Comparison of ENCODE assay signal across 20 cellular contexts in genomic region chr1:186812560-186812959, GRCh38. TPM values are rescaled to one million over a fixed set of nuclear protein-coding genes. Genes with fewer than 3 reads are reported as not detected.
DNase-seq lines count a peak whose midpoint lies in the region; TF ChIP-seq lines count a peak whose summit lies in the region.
"Had no signal": no experiment of that assay in that cellular context is flagged by ENCODE, and none has a peak within 500 bp of the region (broad histone marks: within the 10 kb centered on the region; RNA-seq: fewer than 3 reads in every experiment).

No MANE protein-coding gene starts in this region.

- peaks cover 2% of the 10 kb centered on the region; the same call in 1 of the 2 replicates for H3K27me3 Mint-ChIP-seq in HFFc6 (ENCODE audit: insufficient read depth)
- peaks cover 3% of the 10 kb centered on the region for H3K27me3 Mint-ChIP-seq in activated T-helper 2 cell treated with anti-CD3 and anti-CD28 coated beads, Interferon-gamma antibody, Interleukin-2, Interleukin-4, amounts not matched to agents 10 μg/mL and 5 μg/mL and 100 μg/mL, durations not matched to agents 14 hours and 24 hours and 36 hours (ENCODE audit: low read depth)
- H3K27me3 Mint-ChIP-seq: CD8-positive, alpha-beta memory T cell; stimulated activated naive B cell treated with anti-CD40 and anti-IgM and Interleukin-4, amounts not matched to agents 10 μg/mL and 1 μg/mL and 100 μg/mL, for 72 hours had no signal

- H3K36me3 Mint-ChIP-seq in HFFc6 (ENCODE audit: low read depth) = no peaks in the 10 kb centered on the region
- no peaks in the 10 kb centered on the region for H3K36me3 Mint-ChIP-seq in activated T-helper 2 cell treated with anti-CD3 and anti-CD28 coated beads, Interferon-gamma antibody, Interleukin-2, Interleukin-4, amounts not matched to agents 10 μg/mL and 5 μg/mL and 100 μg/mL, durations not matched to agents 14 hours and 24 hours and 36 hours (ENCODE audit: low read depth)
- H3K36me3 Mint-ChIP-seq: CD8-positive, alpha-beta memory T cell; stimulated activated naive B cell treated with anti-CD40 and anti-IgM and Interleukin-4, amounts not matched to agents 10 μg/mL and 1 μg/mL and 100 μg/mL, for 72 hours had no signal

- POLR2A ChIA-PET in AG04449 (lab: Yijun Ruan, JAX) (no interaction called here), HEK293T (lab: Yijun Ruan, JAX) (no interaction called here)

- DNase-seq in AG04449 (ENCODE audit: low read depth, low spot score) (peak; percentile 96), HFFc6 (peak; percentile 4), cardiac fibroblast (ENCODE audit: low read depth in 2 of 2) (peak; percentile 55 to 95), kidney epithelial cell (ENCODE audit: low read depth) (peak; percentile 5), HEK293T (ENCODE audit: extremely low spot score) (no peak), NCI-H1436 treated with DMSO at 0.1 percent for 48 hours (lab: John Stamatoyannopoulos, UW) (no peak), COLO829 (ENCODE audit: low spot score) (no peak)
- DNase-seq in activated T-helper 2 cell treated with anti-CD3 and anti-CD28 coated beads, Interferon-gamma antibody, Interleukin-2, Interleukin-4, amounts not matched to agents 10 μg/mL and 5 μg/mL and 100 μg/mL, durations not matched to agents 14 hours and 24 hours and 36 hours (ENCODE audit: low spot score) = no peak
- DNase-seq: activated CD4-positive, alpha-beta T cell treated with anti-CD3 and anti-CD28 coated beads for 1 hour; CD8-positive, alpha-beta memory T cell; endodermal cell; NCI-H2171 treated with DMSO at 0.1 percent for 48 hours; Peyer's patch; retina; stimulated activated naive B cell treated with anti-CD40 and anti-IgM and Interleukin-4, amounts not matched to agents 10 μg/mL and 1 μg/mL and 100 μg/mL, for 72 hours; T1000; thyroid gland had no signal

- no peaks in the 10 kb centered on the region for H3K36me3 ChIP-seq in kidney epithelial cell (ENCODE audit: control insufficient read depth, insufficient read depth, low read length)
- H3K36me3 ChIP-seq: HAP-1, neutrophil, Peyer's patch, thyroid gland had no signal

- peak overlapping the region; percentile 15; the same call in 1 of the 2 replicates for H3K4me3 Mint-ChIP-seq in HFFc6
- H3K4me3 Mint-ChIP-seq in activated T-helper 2 cell treated with anti-CD3 and anti-CD28 coated beads, Interferon-gamma antibody, Interleukin-2, Interleukin-4, amounts not matched to agents 10 μg/mL and 5 μg/mL and 100 μg/mL, durations not matched to agents 14 hours and 24 hours and 36 hours (ENCODE audit: low read depth) = no peak overlapping the region
- H3K4me3 Mint-ChIP-seq: activated T-helper 1 cell treated with anti-CD3 and anti-CD28 coated beads, Interleukin-12 subunit alpha, Interleukin-12 subunit beta, Interleukin-2, Interleukin-4 antibody, amounts not matched to agents 30 ng/mL and 10 ng/mL and 1 ng/mL, durations not matched to agents 14 hours and 24 hours and 36 hours; CD8-positive, alpha-beta memory T cell; endodermal cell; stimulated activated naive B cell treated with anti-CD40 and anti-IgM and Interleukin-4, amounts not matched to agents 10 μg/mL and 1 μg/mL and 100 μg/mL, for 72 hours had no signal

- H3K9me3 Mint-ChIP-seq in HFFc6 = no peaks in the 10 kb centered on the region
- H3K9me3 Mint-ChIP-seq in activated T-helper 2 cell treated with anti-CD3 and anti-CD28 coated beads, Interferon-gamma antibody, Interleukin-2, Interleukin-4, amounts not matched to agents 10 μg/mL and 5 μg/mL and 100 μg/mL, durations not matched to agents 14 hours and 24 hours and 36 hours = no peaks in the 10 kb centered on the region
- H3K9me3 Mint-ChIP-seq: activated T-helper 1 cell treated with anti-CD3 and anti-CD28 coated beads, Interleukin-12 subunit alpha, Interleukin-12 subunit beta, Interleukin-2, Interleukin-4 antibody, amounts not matched to agents 30 ng/mL and 10 ng/mL and 1 ng/mL, durations not matched to agents 14 hours and 24 hours and 36 hours; endodermal cell; stimulated activated naive B cell treated with anti-CD40 and anti-IgM and Interleukin-4, amounts not matched to agents 10 μg/mL and 1 μg/mL and 100 μg/mL, for 72 hours had no signal

- 0 out of 2 replicates have a peak, but pooled peaks cover 6% of the 10 kb centered on the region for H3K4me1 Mint-ChIP-seq in HFFc6 (ENCODE audit: low read depth)
- peaks cover 13% of the 10 kb centered on the region for H3K4me1 Mint-ChIP-seq in activated T-helper 2 cell treated with anti-CD3 and anti-CD28 coated beads, Interferon-gamma antibody, Interleukin-2, Interleukin-4, amounts not matched to agents 10 μg/mL and 5 μg/mL and 100 μg/mL, durations not matched to agents 14 hours and 24 hours and 36 hours (ENCODE audit: low read depth)
- H3K4me1 Mint-ChIP-seq: CD8-positive, alpha-beta memory T cell; endodermal cell; stimulated activated naive B cell treated with anti-CD40 and anti-IgM and Interleukin-4, amounts not matched to agents 10 μg/mL and 1 μg/mL and 100 μg/mL, for 72 hours had no signal

- no peak overlapping the region for H3K27ac Mint-ChIP-seq in HFFc6
- no peak overlapping the region for H3K27ac Mint-ChIP-seq in activated T-helper 2 cell treated with anti-CD3 and anti-CD28 coated beads, Interferon-gamma antibody, Interleukin-2, Interleukin-4, amounts not matched to agents 10 μg/mL and 5 μg/mL and 100 μg/mL, durations not matched to agents 14 hours and 24 hours and 36 hours
- H3K27ac Mint-ChIP-seq: activated T-helper 1 cell treated with anti-CD3 and anti-CD28 coated beads, Interleukin-12 subunit alpha, Interleukin-12 subunit beta, Interleukin-2, Interleukin-4 antibody, amounts not matched to agents 30 ng/mL and 10 ng/mL and 1 ng/mL, durations not matched to agents 14 hours and 24 hours and 36 hours; CD8-positive, alpha-beta memory T cell; endodermal cell; stimulated activated naive B cell treated with anti-CD40 and anti-IgM and Interleukin-4, amounts not matched to agents 10 μg/mL and 1 μg/mL and 100 μg/mL, for 72 hours had no signal

- intact Hi-C loops in activated T-helper 2 cell treated with anti-CD3 and anti-CD28 coated beads, Interferon-gamma antibody, Interleukin-2, Interleukin-4, amounts not matched to agents 10 μg/mL and 5 μg/mL and 100 μg/mL, durations not matched to agents 14 hours and 24 hours and 36 hours (cut with micrococcal nuclease) = loop anchor here (2.0 to 5.0 kb wide), 2 partner anchors 52 to 75 kb away; no protein-coding TSS in a partner anchor

- H3K27me3 ChIP-seq in kidney epithelial cell (ENCODE audit: control insufficient read depth, insufficient read depth, low read length) = no peaks in the 10 kb centered on the region
- H3K27me3 ChIP-seq: neutrophil, Peyer's patch, thyroid gland had no signal

- CTCF ChIA-PET in AG04449 (lab: Yijun Ruan, JAX) = interaction anchor here (0.7 kb wide), 1 partner anchor 174 kb away, joined by 3 read pairs; no protein-coding TSS in a partner anchor
- CTCF ChIA-PET in HEK293T (lab: Yijun Ruan, JAX) = no interaction called here

- H3K4me3 ChIP-seq in AG04449 (ENCODE audit: low read depth, low read length) (no peak overlapping the region; the same call in 1 of the 2 replicates), cardiac fibroblast (replicated peaks in 1 of 2; ENCODE audit: low read depth in 2 of 2, low read length in 2 of 2) (no peak overlapping the region), kidney epithelial cell (ENCODE audit: low read depth, low read length) (no peak overlapping the region)
- H3K4me3 ChIP-seq: HAP-1, Peyer's patch, thyroid gland had no signal

- TF ChIP-seq CTCF in AG04449 (IDR thresholded peaks at IDR 0.05; ENCODE audit: insufficient read depth, low read length, missing control alignments) = no peak
- no peak for TF ChIP-seq CTCF in HFFc6 (IDR thresholded peaks at IDR 0.05)
- no peak for TF ChIP-seq CTCF in cardiac fibroblast (IDR thresholded peaks at IDR 0.05; ENCODE audit: low read depth, low read length)
- no peak for TF ChIP-seq CTCF in kidney epithelial cell (IDR thresholded peaks at IDR 0.05; ENCODE audit: insufficient read depth, low read length, poor library complexity, severe bottlenecking)

TF ChIP-seq in HEK293T, 16 proteins besides CTCF, POLR2A, EP300 and RAD21:
- no peak for TF ChIP-seq SUZ12 (IDR thresholded peaks at IDR 0.05)

RNA-seq across cellular contexts. Expression of gene PLA2G4A, which starts 16.2 kb away (rescaled TPM):
- under 1 TPM; 0.25 to 0.90 (median 0.45) TPM for total RNA-seq in HFFc6 (2021; fragmentation: NEBNext Ultra II Directional; extraction: Animal tissue kit (Norgen Biotek cat#: 25700))
- 0.71 and 1.7 TPM in 2 replicates for total RNA-seq in kidney epithelial cell
- 27.1 and 28.2 TPM in 2 replicates for total RNA-seq in activated T-helper 2 cell treated with anti-CD3 and anti-CD28 coated beads, Interferon-gamma antibody, Interleukin-2, Interleukin-4, amounts not matched to agents 10 μg/mL and 5 μg/mL and 100 μg/mL, durations not matched to agents 14 hours and 24 hours and 36 hours

Comparison
In these comparisons a context has a peak if more than half of its experiments do, and no peak if none do; other contexts are left out.
1. DNase-seq: peak in AG04449 (single experiment), HFFc6 (single experiment), cardiac fibroblast (2 of 2) and kidney epithelial cell (single experiment); none in HEK293T (single experiment), NCI-H1436 treated with DMSO at 0.1 percent for 48 hours (single experiment), COLO829 (single experiment) and activated T-helper 2 cell treated with anti-CD3 and anti-CD28 coated beads, Interferon-gamma antibody, Interleukin-2, Interleukin-4, amounts not matched to agents 10 μg/mL and 5 μg/mL and 100 μg/mL, durations not matched to agents 14 hours and 24 hours and 36 hours (single experiment).
2. RNA of gene PLA2G4A, which starts 16.2 kb away (total RNA-seq): 27.1 to 28.2 TPM in activated T-helper 2 cell treated with anti-CD3 and anti-CD28 coated beads, Interferon-gamma antibody, Interleukin-2, Interleukin-4, amounts not matched to agents 10 μg/mL and 5 μg/mL and 100 μg/mL, durations not matched to agents 14 hours and 24 hours and 36 hours; 0.71 to 1.7 TPM in kidney epithelial cell and 0.25 to 0.90 TPM in HFFc6; every median in the first group is over 10 times any median in the second.